In genomic region chr10:71720304-71720672, GRCh38 we compare ENCODE assay signal across 17 cellular contexts. TPM values are rescaled to one million over a fixed set of nuclear protein-coding genes. Genes with fewer than 3 reads are reported as not detected.
A peak's percentile ranks its signal among the peaks of the same experiment; 100 is the strongest.
DNase-seq lines count a peak whose midpoint lies in the region; ATAC-seq and TF ChIP-seq lines count a peak whose summit lies in the region.
"Had no signal": no experiment of that assay in that cellular context is flagged by ENCODE, and none has a peak within 500 bp of the region (broad histone marks: within the 10 kb centered on the region; RNA-seq: fewer than 3 reads in every experiment).

No MANE protein-coding gene starts in this region.

- H2BK15ac ChIP-seq in neuronal stem cell (ENCODE audit: low read length): peak overlapping the region; percentile 11

- H3K9me3 Mint-ChIP-seq in activated T-cell treated with anti-CD3 and anti-CD28 coated beads, Interleukin-2, amount 50 U/mL, for 24 hours: no peaks in the 10 kb centered on the region
- no peaks in the 10 kb centered on the region for H3K9me3 Mint-ChIP-seq in dendritic cell treated with granulocyte-macrophage colony-stimulating factor and Interleukin-4, amounts not matched to agents 40 ng/mL and 50 ng/mL, for 4 days
- no peaks in the 10 kb centered on the region for H3K9me3 Mint-ChIP-seq in T-helper 2 cell treated with Interferon-gamma antibody and Interleukin-4, amounts not matched to agents 5 μg/mL and 100 μg/mL, for 36 hours

- no peak overlapping the region for H3K4me2 ChIP-seq in neuronal stem cell (ENCODE audit: insufficient read depth, low read length, poor library complexity, severe bottlenecking)
- H3K4me2 ChIP-seq: KMS-11, PC-9 had no signal

- no peak overlapping the region for H4K91ac ChIP-seq in neuronal stem cell (ENCODE audit: low read depth, low read length, poor library complexity)

- no peak overlapping the region for H4K8ac ChIP-seq in neuronal stem cell (ENCODE audit: low read depth, low read length)

- WGBS in neuronal stem cell (ENCODE audit: extremely low coverage in 2 of 2, insufficient read length in 2 of 2, insufficient replicate concordance in 1 of 2), 2 donors: no CpG with 5 or more reads among the region's 3 CpGs

- H3K4ac ChIP-seq in neuronal stem cell (ENCODE audit: low read length): no peak overlapping the region

- peak overlapping the region; percentile 61 for H3K18ac ChIP-seq in neuronal stem cell (ENCODE audit: low read length)

- H3K27ac Mint-ChIP-seq in activated T-cell treated with anti-CD3 and anti-CD28 coated beads, Interleukin-2, amount 50 U/mL, for 24 hours: peak overlapping the region; percentile 70
- peak overlapping the region; percentile 41 for H3K27ac Mint-ChIP-seq in dendritic cell treated with granulocyte-macrophage colony-stimulating factor and Interleukin-4, amounts not matched to agents 40 ng/mL and 50 ng/mL, for 4 days
- no peak overlapping the region for H3K27ac Mint-ChIP-seq in T-helper 2 cell treated with Interferon-gamma antibody and Interleukin-4, amounts not matched to agents 5 μg/mL and 100 μg/mL, for 36 hours

- H3K4me1 Mint-ChIP-seq in activated T-cell treated with anti-CD3 and anti-CD28 coated beads, Interleukin-2, amount 50 U/mL, for 24 hours (ENCODE audit: low read depth): peaks cover 52% of the 10 kb centered on the region
- peaks cover 83% of the 10 kb centered on the region for H3K4me1 Mint-ChIP-seq in dendritic cell treated with granulocyte-macrophage colony-stimulating factor and Interleukin-4, amounts not matched to agents 40 ng/mL and 50 ng/mL, for 4 days (ENCODE audit: low read depth)
- H3K4me1 Mint-ChIP-seq in T-helper 2 cell treated with Interferon-gamma antibody and Interleukin-4, amounts not matched to agents 5 μg/mL and 100 μg/mL, for 36 hours (ENCODE audit: low read depth): peaks cover 3% of the 10 kb centered on the region

- H3K27me3 ChIP-seq in neuronal stem cell (ENCODE audit: control insufficient read depth in 3 of 3, insufficient read depth in 3 of 3, low read depth in 1 of 3, low read length in 3 of 3): peaks cover 0 to 28% (median 0%) of the 10 kb centered on the region in 3 experiments

- no peak for ATAC-seq in GM19397 (IDR thresholded peaks at IDR 0.05; ENCODE audit: unreplicated experiment)
- ATAC-seq: HepG2 had no signal

- H2BK12ac ChIP-seq in neuronal stem cell (ENCODE audit: low read length): no peak overlapping the region

- TF ChIP-seq CTCF in HEK293 (tag by site-specific recombination; IDR thresholded peaks at IDR 0.05): no peak

- DNase-seq in activated T-cell treated with anti-CD3 and anti-CD28 coated beads, Interleukin-2, amount 50 U/mL, for 24 hours: no peak
- no peak for DNase-seq in activated T-cell treated with anti-CD3 and anti-CD28 coated beads, Interleukin-2, amount 50 U/mL, for 48 hours
- DNase-seq in neuronal stem cell (ENCODE audit: low spot score): no peak
- no peak for DNase-seq in activated CD4-positive, alpha-beta T cell treated with anti-CD3 and anti-CD28 coated beads for 1 hour
- no peak for DNase-seq in T-helper 2 cell treated with Interferon-gamma antibody and Interleukin-4, amounts not matched to agents 5 μg/mL and 100 μg/mL, for 36 hours (ENCODE audit: low spot score)
- DNase-seq: COR-L47, DMS53, NCI-H146, NCI-H2081 treated with DMSO at 0.1 percent for 48 hours, NCI-H2227 treated with DMSO at 0.1 percent for 48 hours, NCI-H524, PC-9 had no signal

- CTCF ChIA-PET in HEK293 (lab: Yijun Ruan, JAX): interaction anchor here (0.7 kb wide), 1 partner anchor 33 kb away, joined by 4 read pairs; no protein-coding TSS in a partner anchor

- no peak overlapping the region for H3K23ac ChIP-seq in neuronal stem cell (ENCODE audit: low read depth, low read length, poor library complexity)

- no peak overlapping the region for H3K4me3 Mint-ChIP-seq in activated T-cell treated with anti-CD3 and anti-CD28 coated beads, Interleukin-2, amount 50 U/mL, for 24 hours
- H3K4me3 Mint-ChIP-seq in dendritic cell treated with granulocyte-macrophage colony-stimulating factor and Interleukin-4, amounts not matched to agents 40 ng/mL and 50 ng/mL, for 4 days: no peak overlapping the region
- H3K4me3 Mint-ChIP-seq in T-helper 2 cell treated with Interferon-gamma antibody and Interleukin-4, amounts not matched to agents 5 μg/mL and 100 μg/mL, for 36 hours: no peak overlapping the region

- no peak overlapping the region for H2AFZ ChIP-seq in neuronal stem cell (ENCODE audit: low read length)
- H2AFZ ChIP-seq: PC-9 had no signal

- H3K4me1 ChIP-seq in HEK293 (ENCODE audit: control insufficient read depth, insufficient read depth, low read length): no peaks in the 10 kb centered on the region
- peaks cover 0 to 14% of the 10 kb centered on the region in 2 donors for H3K4me1 ChIP-seq in neuronal stem cell (ENCODE audit: control insufficient read depth in 2 of 2, insufficient read depth in 1 of 2, low read depth in 1 of 2, low read length in 2 of 2)

- H3K27me3 Mint-ChIP-seq in activated T-cell treated with anti-CD3 and anti-CD28 coated beads, Interleukin-2, amount 50 U/mL, for 24 hours: no peaks in the 10 kb centered on the region
- no peaks in the 10 kb centered on the region for H3K27me3 Mint-ChIP-seq in dendritic cell treated with granulocyte-macrophage colony-stimulating factor and Interleukin-4, amounts not matched to agents 40 ng/mL and 50 ng/mL, for 4 days
- no peaks in the 10 kb centered on the region for H3K27me3 Mint-ChIP-seq in T-helper 2 cell treated with Interferon-gamma antibody and Interleukin-4, amounts not matched to agents 5 μg/mL and 100 μg/mL, for 36 hours (ENCODE audit: low read depth)

- H3K27ac ChIP-seq in HEK293 (ENCODE audit: extremely low read depth, low read depth, low read length) (no peak overlapping the region), neuronal stem cell (replicated peaks; ENCODE audit: low read length) (no peak overlapping the region)
- H3K27ac ChIP-seq: KMS-11, PC-9 had no signal

- no peak overlapping the region for H3K4me3 ChIP-seq in HEK293 (ENCODE audit: low read depth, low read length)
- no peak overlapping the region for H3K4me3 ChIP-seq in neuronal stem cell (ENCODE audit: low read length in 2 of 2)
- H3K4me3 ChIP-seq: PC-9 had no signal

- H3K79me1 ChIP-seq in neuronal stem cell (ENCODE audit: low read depth, low read length): no peaks in the 10 kb centered on the region

- H3K36me3 ChIP-seq in HEK293 (ENCODE audit: control insufficient read depth in 2 of 2, insufficient read depth in 1 of 2, low read length in 2 of 2) (no peaks in the 10 kb centered on the region), neuronal stem cell (replicated peaks in 1 of 2; ENCODE audit: control insufficient read depth in 2 of 2, insufficient read depth in 2 of 2, low read length in 2 of 2) (no peaks in the 10 kb centered on the region)

- POLR2A ChIA-PET in HEK293 (lab: Yijun Ruan, JAX): interaction anchor here (0.6 kb wide), 1 partner anchor 639 kb away, joined by 3 read pairs; no protein-coding TSS in a partner anchor

- H3K9me3 ChIP-seq in HEK293 (ENCODE audit: control insufficient read depth, insufficient read depth, low read depth, low read length): no peaks in the 10 kb centered on the region
- no peaks in the 10 kb centered on the region for H3K9me3 ChIP-seq in neuronal stem cell (replicated peaks in 1 of 2; ENCODE audit: control insufficient read depth in 2 of 2, insufficient read depth in 1 of 2, low read depth in 1 of 2, low read length in 2 of 2)

- no peak overlapping the region for H2BK120ac ChIP-seq in neuronal stem cell (ENCODE audit: low read depth, low read length)

- intact Hi-C loops in dendritic cell treated with granulocyte-macrophage colony-stimulating factor and Interleukin-4, amounts not matched to agents 40 ng/mL and 50 ng/mL, for 4 days (cut with micrococcal nuclease): no loop called here

- no peak overlapping the region for H3K9ac ChIP-seq in neuronal stem cell (ENCODE audit: low read depth, low read length, poor library complexity)
- H3K9ac ChIP-seq: KMS-11 had no signal

- H2AK5ac ChIP-seq in neuronal stem cell (ENCODE audit: low read depth, low read length): no peak overlapping the region

- no peak overlapping the region for H3K14ac ChIP-seq in neuronal stem cell (ENCODE audit: low read length)

- no peak overlapping the region for H2BK5ac ChIP-seq in neuronal stem cell (ENCODE audit: low read length)

- no peaks in the 10 kb centered on the region for H3K36me3 Mint-ChIP-seq in activated T-cell treated with anti-CD3 and anti-CD28 coated beads, Interleukin-2, amount 50 U/mL, for 24 hours (ENCODE audit: low read depth)
- peaks cover 18% of the 10 kb centered on the region for H3K36me3 Mint-ChIP-seq in dendritic cell treated with granulocyte-macrophage colony-stimulating factor and Interleukin-4, amounts not matched to agents 40 ng/mL and 50 ng/mL, for 4 days (ENCODE audit: low read depth)
- H3K36me3 Mint-ChIP-seq in T-helper 2 cell treated with Interferon-gamma antibody and Interleukin-4, amounts not matched to agents 5 μg/mL and 100 μg/mL, for 36 hours (ENCODE audit: low read depth): no peaks in the 10 kb centered on the region

TF ChIP-seq in HEK293, 187 proteins besides CTCF, POLR2A, EP300 and RAD21:
- TF ChIP-seq, protein P1, sequence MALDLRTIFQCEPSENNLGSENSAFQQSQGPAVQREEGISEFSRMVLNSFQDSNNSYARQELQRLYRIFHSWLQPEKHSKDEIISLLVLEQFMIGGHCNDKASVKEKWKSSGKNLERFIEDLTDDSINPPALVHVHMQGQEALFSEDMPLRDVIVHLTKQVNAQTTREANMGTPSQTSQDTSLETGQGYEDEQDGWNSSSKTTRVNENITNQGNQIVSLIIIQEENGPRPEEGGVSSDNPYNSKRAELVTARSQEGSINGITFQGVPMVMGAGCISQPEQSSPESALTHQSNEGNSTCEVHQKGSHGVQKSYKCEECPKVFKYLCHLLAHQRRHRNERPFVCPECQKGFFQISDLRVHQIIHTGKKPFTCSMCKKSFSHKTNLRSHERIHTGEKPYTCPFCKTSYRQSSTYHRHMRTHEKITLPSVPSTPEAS (tag by site-specific recombination; IDR thresholded peaks at IDR 0.05): 0 out of 2 replicates have a peak, but pooled peaks have one; percentile 30
- 0 out of 2 replicates have a peak, but pooled peaks have one; percentile 9 for TF ChIP-seq GLIS1 (tag by site-specific recombination; IDR thresholded peaks at IDR 0.05)
- TF ChIP-seq ZNF138 (tag by site-specific recombination; IDR thresholded peaks at IDR 0.05; ENCODE audit: borderline replicate concordance): no peak
- TF ChIP-seq ZNF302 (tag by site-specific recombination; IDR thresholded peaks at IDR 0.05; ENCODE audit: low read depth): no peak
- TF ChIP-seq ZNF776 (tag by site-specific recombination; IDR thresholded peaks at IDR 0.05; ENCODE audit: borderline replicate concordance): no peak

RNA-seq across cellular contexts. Expression of gene C10orf105, which starts 0.7 kb away (rescaled TPM):
- polyA plus RNA-seq in neuronal stem cell (2013, experiment 1 of 2): 1.4 TPM
- 1.3 TPM for polyA plus RNA-seq in neuronal stem cell (2013, experiment 2 of 2)
- polyA plus RNA-seq: HepG2 had no signal

RNA-seq across cellular contexts. Expression of gene VSIR, which starts 53.0 kb away (rescaled TPM):
- polyA plus RNA-seq in neuronal stem cell (2013, experiment 1 of 2): 0.29 TPM
- 0.48 TPM for polyA plus RNA-seq in neuronal stem cell (2013, experiment 2 of 2)
